In genomic region chr16:11742536-11743307, GRCh38 we compare ENCODE assay signal across 1 cellular context.
TF ChIP-seq lines count a peak whose summit lies in the region.

TSS of gene TXNDC11 (minus strand) at chr16:11742857. CDS start at chr16:11742730, 127 bp downstream.

TF ChIP-seq in HepG2, 621 proteins besides CTCF, POLR2A, EP300 and RAD21 (continued from another document and continues in another):
- TF ChIP-seq, protein P1, sequence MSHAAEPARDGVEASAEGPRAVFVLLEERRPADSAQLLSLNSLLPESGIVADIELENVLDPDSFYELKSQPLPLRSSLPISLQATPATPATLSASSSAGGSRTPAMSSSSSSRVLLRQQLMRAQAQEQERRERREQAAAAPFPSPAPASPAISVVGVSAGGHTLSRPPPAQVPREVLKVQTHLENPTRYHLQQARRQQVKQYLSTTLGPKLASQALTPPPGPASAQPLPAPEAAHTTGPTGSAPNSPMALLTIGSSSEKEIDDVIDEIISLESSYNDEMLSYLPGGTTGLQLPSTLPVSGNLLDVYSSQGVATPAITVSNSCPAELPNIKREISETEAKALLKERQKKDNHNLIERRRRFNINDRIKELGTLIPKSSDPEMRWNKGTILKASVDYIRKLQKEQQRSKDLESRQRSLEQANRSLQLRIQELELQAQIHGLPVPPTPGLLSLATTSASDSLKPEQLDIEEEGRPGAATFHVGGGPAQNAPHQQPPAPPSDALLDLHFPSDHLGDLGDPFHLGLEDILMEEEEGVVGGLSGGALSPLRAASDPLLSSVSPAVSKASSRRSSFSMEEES (CRISPR knock-in tag; IDR thresholded peaks at IDR 0.05), result no peak; the same call in 1 of the 2 replicates
- no peak for TF ChIP-seq ARNT (IDR thresholded peaks at IDR 0.05)
- TF ChIP-seq ZNF7 (CRISPR knock-in tag; IDR thresholded peaks at IDR 0.05), result no peak; the same call in 1 of the 2 replicates
- peak; percentile 69 for TF ChIP-seq ZNF407 (CRISPR knock-in tag; IDR thresholded peaks at IDR 0.05; ENCODE audit: not compliant biosample characterization)
- TF ChIP-seq ZNF720 (CRISPR knock-in tag; IDR thresholded peaks at IDR 0.05), result no peak
- TF ChIP-seq, protein P2, sequence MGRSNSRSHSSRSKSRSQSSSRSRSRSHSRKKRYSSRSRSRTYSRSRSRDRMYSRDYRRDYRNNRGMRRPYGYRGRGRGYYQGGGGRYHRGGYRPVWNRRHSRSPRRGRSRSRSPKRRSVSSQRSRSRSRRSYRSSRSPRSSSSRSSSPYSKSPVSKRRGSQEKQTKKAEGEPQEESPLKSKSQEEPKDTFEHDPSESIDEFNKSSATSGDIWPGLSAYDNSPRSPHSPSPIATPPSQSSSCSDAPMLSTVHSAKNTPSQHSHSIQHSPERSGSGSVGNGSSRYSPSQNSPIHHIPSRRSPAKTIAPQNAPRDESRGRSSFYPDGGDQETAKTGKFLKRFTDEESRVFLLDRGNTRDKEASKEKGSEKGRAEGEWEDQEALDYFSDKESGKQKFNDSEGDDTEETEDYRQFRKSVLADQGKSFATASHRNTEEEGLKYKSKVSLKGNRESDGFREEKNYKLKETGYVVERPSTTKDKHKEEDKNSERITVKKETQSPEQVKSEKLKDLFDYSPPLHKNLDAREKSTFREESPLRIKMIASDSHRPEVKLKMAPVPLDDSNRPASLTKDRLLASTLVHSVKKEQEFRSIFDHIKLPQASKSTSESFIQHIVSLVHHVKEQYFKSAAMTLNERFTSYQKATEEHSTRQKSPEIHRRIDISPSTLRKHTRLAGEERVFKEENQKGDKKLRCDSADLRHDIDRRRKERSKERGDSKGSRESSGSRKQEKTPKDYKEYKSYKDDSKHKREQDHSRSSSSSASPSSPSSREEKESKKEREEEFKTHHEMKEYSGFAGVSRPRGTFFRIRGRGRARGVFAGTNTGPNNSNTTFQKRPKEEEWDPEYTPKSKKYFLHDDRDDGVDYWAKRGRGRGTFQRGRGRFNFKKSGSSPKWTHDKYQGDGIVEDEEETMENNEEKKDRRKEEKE (IDR thresholded peaks at IDR 0.05), result no peak
- TF ChIP-seq ZNF781 (CRISPR knock-in tag; IDR thresholded peaks at IDR 0.05; ENCODE audit: borderline replicate concordance, not compliant biosample characterization), result peak; percentile 94
- 0 out of 2 replicates have a peak, but pooled peaks have one; percentile 45 for TF ChIP-seq SNRNP70 (IDR thresholded peaks at IDR 0.05; ENCODE audit: low read depth, low read length)
- TF ChIP-seq JUNB (CRISPR knock-in tag; IDR thresholded peaks at IDR 0.05; ENCODE audit: borderline replicate concordance), result no peak
- TF ChIP-seq ZNF710 (CRISPR knock-in tag; IDR thresholded peaks at IDR 0.05; ENCODE audit: borderline replicate concordance), result peak; percentile 69
- TF ChIP-seq CHD4 (IDR thresholded peaks at IDR 0.05; ENCODE audit: borderline replicate concordance, low read length), result no peak
- TF ChIP-seq RFX5 (IDR thresholded peaks at IDR 0.05; ENCODE audit: low read depth, low read length), result peak; percentile 80
- TF ChIP-seq SPEN (CRISPR knock-in tag; IDR thresholded peaks at IDR 0.05; ENCODE audit: low read depth), result peak; percentile 97
- no peak; the same call in 1 of the 2 replicates for TF ChIP-seq ZNF251 (CRISPR knock-in tag; IDR thresholded peaks at IDR 0.05)
- TF ChIP-seq SP4 (CRISPR knock-in tag; IDR thresholded peaks at IDR 0.05), result peak; percentile 99
- peak; percentile 96 for TF ChIP-seq ZNF709 (CRISPR knock-in tag; IDR thresholded peaks at IDR 0.05)
- no peak for TF ChIP-seq ONECUT2 (CRISPR knock-in tag; IDR thresholded peaks at IDR 0.05)
- TF ChIP-seq SIX1 (CRISPR knock-in tag; IDR thresholded peaks at IDR 0.05; ENCODE audit: borderline replicate concordance), result no peak
- TF ChIP-seq TBP (CRISPR knock-in tag; IDR thresholded peaks at IDR 0.05), result no peak
- no peak for TF ChIP-seq NR1H2 (CRISPR knock-in tag; IDR thresholded peaks at IDR 0.05; ENCODE audit: borderline replicate concordance, low read depth)
- TF ChIP-seq, protein P3, sequence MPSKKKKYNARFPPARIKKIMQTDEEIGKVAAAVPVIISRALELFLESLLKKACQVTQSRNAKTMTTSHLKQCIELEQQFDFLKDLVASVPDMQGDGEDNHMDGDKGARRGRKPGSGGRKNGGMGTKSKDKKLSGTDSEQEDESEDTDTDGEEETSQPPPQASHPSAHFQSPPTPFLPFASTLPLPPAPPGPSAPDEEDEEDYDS (CRISPR knock-in tag; IDR thresholded peaks at IDR 0.05), result peak; percentile 99
- TF ChIP-seq, protein P4, sequence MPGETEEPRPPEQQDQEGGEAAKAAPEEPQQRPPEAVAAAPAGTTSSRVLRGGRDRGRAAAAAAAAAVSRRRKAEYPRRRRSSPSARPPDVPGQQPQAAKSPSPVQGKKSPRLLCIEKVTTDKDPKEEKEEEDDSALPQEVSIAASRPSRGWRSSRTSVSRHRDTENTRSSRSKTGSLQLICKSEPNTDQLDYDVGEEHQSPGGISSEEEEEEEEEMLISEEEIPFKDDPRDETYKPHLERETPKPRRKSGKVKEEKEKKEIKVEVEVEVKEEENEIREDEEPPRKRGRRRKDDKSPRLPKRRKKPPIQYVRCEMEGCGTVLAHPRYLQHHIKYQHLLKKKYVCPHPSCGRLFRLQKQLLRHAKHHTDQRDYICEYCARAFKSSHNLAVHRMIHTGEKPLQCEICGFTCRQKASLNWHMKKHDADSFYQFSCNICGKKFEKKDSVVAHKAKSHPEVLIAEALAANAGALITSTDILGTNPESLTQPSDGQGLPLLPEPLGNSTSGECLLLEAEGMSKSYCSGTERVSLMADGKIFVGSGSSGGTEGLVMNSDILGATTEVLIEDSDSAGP (CRISPR knock-in tag; IDR thresholded peaks at IDR 0.05; ENCODE audit: borderline replicate concordance), result peak; percentile 77; the same call in 1 of the 2 replicates
- no peak; the same call in 1 of the 2 replicates for TF ChIP-seq ARHGAP35 (CRISPR knock-in tag; IDR thresholded peaks at IDR 0.05; ENCODE audit: borderline replicate concordance)
- no peak; the same call in 1 of the 2 replicates for TF ChIP-seq ZNF143 (CRISPR knock-in tag; IDR thresholded peaks at IDR 0.05)
- peak; percentile 53; the same call in 1 of the 2 replicates for TF ChIP-seq ZNF891 (CRISPR knock-in tag; IDR thresholded peaks at IDR 0.05)
- peak; percentile 87 for TF ChIP-seq BORCS8-MEF2B (CRISPR knock-in tag; IDR thresholded peaks at IDR 0.05)
- peak; percentile 63; the same call in 1 of the 2 replicates for TF ChIP-seq NCOR1 (IDR thresholded peaks at IDR 0.05; ENCODE audit: borderline replicate concordance, low read length)
- TF ChIP-seq MED8 (CRISPR knock-in tag; IDR thresholded peaks at IDR 0.05; ENCODE audit: insufficient replicate concordance), result peak; percentile 13
- no peak; the same call in 1 of the 2 replicates for TF ChIP-seq TOPORS (CRISPR knock-in tag; IDR thresholded peaks at IDR 0.05)
- peak; percentile 41 for TF ChIP-seq ZBTB33 (CRISPR knock-in tag; IDR thresholded peaks at IDR 0.05)
- peak; percentile 93 for TF ChIP-seq ZNF546 (CRISPR knock-in tag; conservative IDR thresholded peaks at IDR 0.05)
- peak; percentile 58; the same call in 1 of the 2 replicates for TF ChIP-seq MIXL1 (CRISPR knock-in tag; IDR thresholded peaks at IDR 0.05)
- peak; percentile 96; the same call in 1 of the 2 replicates for TF ChIP-seq ARID2 (CRISPR knock-in tag; IDR thresholded peaks at IDR 0.05; ENCODE audit: borderline replicate concordance)
- TF ChIP-seq POLR2AphosphoS2 (IDR thresholded peaks at IDR 0.05; ENCODE audit: low read depth, low read length), result peak; percentile 79; the same call in 1 of the 2 replicates
- TF ChIP-seq GFI1 (CRISPR knock-in tag; IDR thresholded peaks at IDR 0.05; ENCODE audit: borderline replicate concordance), result no peak; the same call in none of the 2 replicates
- TF ChIP-seq ZNF292 (CRISPR knock-in tag; IDR thresholded peaks at IDR 0.05; ENCODE audit: borderline replicate concordance, low read depth), result no peak
- TF ChIP-seq ZNF124 (CRISPR knock-in tag; IDR thresholded peaks at IDR 0.05), result peak; percentile 65; the same call in 1 of the 2 replicates
- TF ChIP-seq SMAD1 (CRISPR knock-in tag; IDR thresholded peaks at IDR 0.05; ENCODE audit: borderline replicate concordance, low read depth), result peak; percentile 94; the same call in 1 of the 2 replicates
- TF ChIP-seq ZFAT (CRISPR knock-in tag; conservative IDR thresholded peaks at IDR 0.05), result no peak
- peak; percentile 25 for TF ChIP-seq ZNF768 (CRISPR knock-in tag; IDR thresholded peaks at IDR 0.05)
- TF ChIP-seq GPN1 (CRISPR knock-in tag; IDR thresholded peaks at IDR 0.05; ENCODE audit: borderline replicate concordance), result no peak
- TF ChIP-seq GTF2F1 (IDR thresholded peaks at IDR 0.05; ENCODE audit: low read length), result peak; percentile 86; the same call in 1 of the 2 replicates
- TF ChIP-seq SKI (IDR thresholded peaks at IDR 0.05; ENCODE audit: partially characterized antibody), result peak; percentile 88
- no peak for TF ChIP-seq SYNCRIP (IDR thresholded peaks at IDR 0.05; ENCODE audit: insufficient read depth, low read depth, low read length)
- TF ChIP-seq ZNF260 (CRISPR knock-in tag; IDR thresholded peaks at IDR 0.05; ENCODE audit: borderline replicate concordance, low read depth), result no peak
- TF ChIP-seq ZNF562 (CRISPR knock-in tag; IDR thresholded peaks at IDR 0.05; ENCODE audit: borderline replicate concordance), result no peak
- TF ChIP-seq MYNN (CRISPR knock-in tag; IDR thresholded peaks at IDR 0.05; ENCODE audit: low read depth), result no peak
- no peak for TF ChIP-seq ZNF75D (CRISPR knock-in tag; IDR thresholded peaks at IDR 0.05; ENCODE audit: borderline replicate concordance)
- no peak for TF ChIP-seq NFIC (IDR thresholded peaks at IDR 0.05; ENCODE audit: low read length)
